Comparison of ENCODE assay signal across 7 cellular contexts in the genomic region with DNA sequence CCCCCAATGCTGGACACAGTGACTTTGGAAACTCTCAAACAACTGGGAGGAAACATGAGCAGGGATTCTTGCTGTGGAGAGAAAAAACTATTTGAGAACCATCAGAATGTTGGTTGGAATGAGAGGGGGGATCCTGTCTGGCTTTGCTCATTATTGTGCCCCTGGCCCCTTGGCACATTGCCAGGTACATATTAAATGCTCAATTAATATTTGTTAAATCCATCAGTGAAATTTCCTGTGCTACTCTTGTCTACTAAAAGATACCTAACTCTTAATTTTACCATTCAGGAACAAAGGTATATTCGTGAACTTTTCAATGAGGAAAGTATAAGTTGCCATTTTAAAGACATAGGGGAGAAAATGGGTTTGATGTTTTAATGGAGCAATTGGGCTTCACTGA.
"Had no signal": no experiment of that assay in that cellular context is flagged by ENCODE, and none has a peak within 500 bp of the region (broad histone marks: within the 10 kb centered on the region; RNA-seq: fewer than 3 reads in every experiment).

No MANE protein-coding gene starts in this region.

- H3K4me1 Mint-ChIP-seq: IgD-negative memory B cell had no signal

- FAIRE-seq: HTR-8/SVneo had no signal

- H3K27me3 Mint-ChIP-seq: IgD-negative memory B cell had no signal

- DNase-seq: IMR-90, KBM-7, KG1 had no signal

- H3K27ac ChIP-seq: HL-60, KMS-11 had no signal

- H3K9ac ChIP-seq: KMS-11 had no signal

- H3K4me3 Mint-ChIP-seq: IgD-negative memory B cell had no signal

- H3K36me3 Mint-ChIP-seq: IgD-negative memory B cell had no signal

- H3K4me2 ChIP-seq: KMS-11 had no signal
